ENCODE assay signal across 8 cellular contexts in the genomic region with DNA sequence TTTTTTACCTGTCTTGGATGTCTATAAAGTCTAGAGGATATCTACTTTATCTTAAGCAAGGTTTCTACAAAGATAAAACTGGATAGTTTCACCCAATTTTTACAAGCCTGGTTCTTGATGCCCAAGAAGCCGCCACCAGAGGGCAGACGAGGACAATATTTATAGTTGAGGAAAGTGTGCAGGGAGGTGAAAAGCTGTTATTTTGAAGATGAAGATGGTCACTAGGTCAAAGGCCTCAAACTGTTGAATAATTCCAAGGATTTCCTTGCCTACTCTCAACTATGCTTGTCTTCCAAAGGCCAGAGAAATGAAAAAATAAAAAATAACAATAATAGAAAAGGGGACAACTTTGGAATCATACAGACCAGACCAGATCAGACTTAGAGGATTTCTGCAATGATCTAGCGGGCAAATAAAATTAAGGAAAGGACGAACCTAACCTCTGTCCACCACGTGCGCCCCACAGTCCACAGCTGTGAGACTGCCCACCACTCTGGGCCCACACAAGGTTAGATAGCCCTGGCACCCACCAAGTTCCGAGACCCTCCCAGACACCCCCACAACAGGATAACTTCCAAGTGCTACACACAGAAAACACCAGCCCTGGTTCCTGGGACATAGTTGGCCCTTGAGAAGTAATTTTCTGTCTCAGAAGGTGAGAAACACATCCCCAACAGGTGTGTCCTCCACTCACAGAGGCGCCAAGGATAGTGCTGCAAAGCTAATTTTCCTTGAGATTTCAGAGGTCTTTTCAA. TPM values are rescaled to one million over a fixed set of nuclear protein-coding genes. Genes with fewer than 3 reads are reported as not detected.
DNase-seq lines count a peak whose midpoint lies in the region; ATAC-seq and TF ChIP-seq lines count a peak whose summit lies in the region.

No MANE protein-coding gene starts in this region.

- DNase-seq in NCI-H526 (lab: John Stamatoyannopoulos, UW) (peak; percentile 6 to 61), NCI-H526 treated with DMSO at 0.1 percent for 48 hours (lab: John Stamatoyannopoulos, UW) (no peak), OCI-LY7 (ENCODE audit: low spot score) (peak; percentile 81), activated T-cell treated with anti-CD3 and anti-CD28 coated beads for 48 hours (ENCODE audit: low read depth) (peak; percentile 45), fibroblast of mammary gland (ENCODE audit: low read depth) (peak; percentile 69), omental fat pad (ENCODE audit: low spot score) (peak; percentile 100), testis (peak; percentile 92)

- H3K4me1 ChIP-seq in OCI-LY7 (ENCODE audit: insufficient read depth, low read length, poor library complexity, severe bottlenecking) (no peaks in the 10 kb centered on the region), testis (peaks cover 15% of the 10 kb centered on the region)

- no peak overlapping the region for H3K4me2 ChIP-seq in OCI-LY7 (ENCODE audit: low read length)

- H4K20me1 ChIP-seq in OCI-LY7 (ENCODE audit: insufficient read depth, low read length), result no peaks in the 10 kb centered on the region

- H3K36me3 ChIP-seq in OCI-LY7 (ENCODE audit: insufficient read depth, low read length), result no peaks in the 10 kb centered on the region
- H3K36me3 ChIP-seq in testis (ENCODE audit: low read depth, missing control alignments), result no peaks in the 10 kb centered on the region

- WGBS in testis, 2 donors, result 51 to 59% methylated on average over 8 of the region's 8 CpGs

- no peak for TF ChIP-seq POLR2A in testis (IDR thresholded peaks at IDR 0.05)

- no peak overlapping the region for H3K4me3 ChIP-seq in OCI-LY7 (ENCODE audit: low read depth, low read length, poor library complexity, severe bottlenecking)
- H3K4me3 ChIP-seq in fibroblast of mammary gland (ENCODE audit: control insufficient read depth, low read depth, low read length), result no peak overlapping the region
- no peak overlapping the region for H3K4me3 ChIP-seq in testis

- H3K9me2 ChIP-seq in OCI-LY7 (ENCODE audit: insufficient read depth, low read length), result no peaks in the 10 kb centered on the region

- no peaks in the 10 kb centered on the region for H3K79me2 ChIP-seq in OCI-LY7 (ENCODE audit: insufficient read depth, low read depth, low read length)

- no peaks in the 10 kb centered on the region for H3K9me3 ChIP-seq in OCI-LY7 (ENCODE audit: low read length)
- H3K9me3 ChIP-seq in testis, result no peaks in the 10 kb centered on the region

- CTCF ChIA-PET in OCI-LY7 (lab: Charles Lee; ENCODE audit: unreplicated experiment), result interaction anchor here (0.6 to 1.6 kb wide), 5 partner anchors 11 to 165 kb away, joined by 3 to 9 read pairs (median 3); no protein-coding TSS in a partner anchor

- POLR2A ChIA-PET in OCI-LY7 (lab: Charles Lee), result interaction anchor here (0.5 to 1.8 kb wide), 6 partner anchors 11 to 400 kb away, joined by 3 to 4 read pairs (median 3); no protein-coding TSS in a partner anchor

- no peak overlapping the region for H2AFZ ChIP-seq in OCI-LY7 (ENCODE audit: low read length)

- ATAC-seq in HG03196 (IDR thresholded peaks at IDR 0.05; ENCODE audit: unreplicated experiment) (peak; percentile 50), omental fat pad (ENCODE audit: low FRiP score) (no peak)

- H3K27ac ChIP-seq in OCI-LY7 (ENCODE audit: low read depth, low read length, poor library complexity, severe bottlenecking) (no peak overlapping the region), testis (no peak overlapping the region)

- TF ChIP-seq CTCF in OCI-LY7 (conservative IDR thresholded peaks at IDR 0.05; ENCODE audit: low read length), result peak; percentile 97
- peak; percentile 76 for TF ChIP-seq CTCF in fibroblast of mammary gland (conservative IDR thresholded peaks at IDR 0.05; ENCODE audit: control insufficient read depth, insufficient read depth, low read depth, low read length)
- TF ChIP-seq CTCF in omental fat pad (IDR thresholded peaks at IDR 0.05), result peak in 1 of 3 donors; percentile 30
- TF ChIP-seq CTCF in testis (IDR thresholded peaks at IDR 0.05), result peak; percentile 76 to 82 (median 79)

- BruUV-seq in OCI-LY7 (replicated peaks; lab: Mats Ljungman, UMichigan), result no TSS peak

- intact Hi-C loops in OCI-LY7 (cut with micrococcal nuclease; ENCODE audit: unreplicated experiment), result loop anchor here (1.0 to 2.0 kb wide), 3 partner anchors 24 to 209 kb away; no protein-coding TSS in a partner anchor
- intact Hi-C loops in testis (cut with DNase I; ENCODE audit: low total_unique reads), result loop anchor here (10.0 kb wide), 1 partner anchor 159 kb away; no protein-coding TSS in a partner anchor

- no peaks in the 10 kb centered on the region for H3K27me3 ChIP-seq in testis

RNA-seq across cellular contexts. Expression of a gene that starts 2.8 kb away (rescaled TPM):
- total RNA-seq in OCI-LY7 (2014; rRNA removed; shearing (Covaris generic)), result 0.19 and 0.26 TPM in 2 replicates
- total RNA-seq in OCI-LY7 (2022) (0.63 TPM in 2 replicates), omental fat pad (10 to 100 TPM in 1 of 4 donors, 1 to 10 TPM in 1, under 1 TPM in 2; 0.38 to 81.7 (median 0.82) TPM), testis (1 to 10 TPM; 4.0 to 4.8 TPM)
- polyA plus RNA-seq in testis (ENCODE audit: insufficient read depth, low read depth, low replicate concordance), result 4.2 TPM

RNA-seq across cellular contexts. Expression of a gene that starts 34.0 kb away (rescaled TPM):
- total RNA-seq in OCI-LY7 (2014; rRNA removed; shearing (Covaris generic)), result 24.7 and 28.2 TPM in 2 replicates
- total RNA-seq in OCI-LY7 (2022), result 44.5 and 44.8 TPM in 2 replicates
- 10 to 100 TPM; 21.7 to 43.0 (median 32.2) TPM for total RNA-seq in omental fat pad
- total RNA-seq in testis, result 10 to 100 TPM; 39.4 to 40.3 TPM
- 18.4 TPM for polyA plus RNA-seq in testis (ENCODE audit: insufficient read depth, low read depth, low replicate concordance)
